ENCODE assay signal across 14 cellular contexts in the genomic region with DNA sequence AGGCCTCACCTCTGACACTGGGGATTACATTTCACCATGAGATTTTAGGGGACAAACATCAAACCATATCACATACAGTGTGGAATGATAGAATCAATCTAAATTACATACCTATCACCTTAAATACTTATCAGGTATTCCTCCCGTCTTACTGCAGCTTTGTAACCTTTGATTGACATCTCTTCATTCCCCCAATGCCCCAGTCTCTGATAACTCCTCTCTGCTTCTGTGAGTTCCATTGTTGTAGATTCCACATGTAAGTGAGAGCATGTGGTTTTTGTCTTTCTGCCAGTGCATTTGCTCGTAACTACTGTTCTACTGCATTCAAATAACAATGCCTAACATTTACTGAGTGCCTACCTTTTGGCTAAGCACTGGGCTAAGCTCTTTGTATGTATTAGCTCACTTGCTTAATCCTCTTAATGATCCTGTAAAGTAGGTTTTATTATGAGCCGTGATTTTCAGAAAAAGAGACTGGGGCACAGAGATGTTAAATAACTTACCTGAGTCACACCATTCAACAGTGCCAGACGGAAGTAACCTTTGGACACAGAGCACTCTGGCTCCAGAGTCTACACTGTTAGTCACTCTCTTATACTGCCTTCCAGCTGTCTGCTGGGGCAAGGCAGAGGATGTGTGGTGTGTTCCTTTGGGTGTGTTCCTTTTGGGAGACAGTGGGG.
DNase-seq lines count a peak whose midpoint lies in the region; ATAC-seq, FAIRE-seq and TF ChIP-seq lines count a peak whose summit lies in the region.
"Had no signal": no experiment of that assay in that cellular context is flagged by ENCODE, and none has a peak within 500 bp of the region (broad histone marks: within the 10 kb centered on the region; RNA-seq: fewer than 3 reads in every experiment).

No MANE protein-coding gene starts in this region.

- no peaks in the 10 kb centered on the region for H3K4me1 ChIP-seq in prostate gland (replicated peaks)
- H3K4me1 ChIP-seq in BE2C, result no peaks in the 10 kb centered on the region
- H3K4me1 ChIP-seq: lower lobe of right lung, sigmoid colon had no signal

- no peaks in the 10 kb centered on the region for H3K9me3 ChIP-seq in prostate gland
- H3K9me3 ChIP-seq in BE2C, result no peaks in the 10 kb centered on the region
- H3K9me3 ChIP-seq: lower lobe of right lung, sigmoid colon had no signal

- TF ChIP-seq CTCF in fibroblast of pulmonary artery (IDR thresholded peaks at IDR 0.05; ENCODE audit: low read length, missing control alignments) (no peak), prostate gland (IDR thresholded peaks at IDR 0.05) (no peak), BE2C (IDR thresholded peaks at IDR 0.05; ENCODE audit: low read depth, low read length) (no peak)

- H3K36me3 ChIP-seq in prostate gland (no peaks in the 10 kb centered on the region), BE2C (no peaks in the 10 kb centered on the region)
- H3K36me3 ChIP-seq: lower lobe of right lung, sigmoid colon had no signal

- no peak overlapping the region for H3K27ac ChIP-seq in prostate gland
- H3K27ac ChIP-seq: lower lobe of right lung, sigmoid colon had no signal

- TF ChIP-seq POLR2A in prostate gland (IDR thresholded peaks at IDR 0.05) (no peak), GM12892 (IDR thresholded peaks at IDR 0.05; ENCODE audit: low read depth, low read length) (no peak)

- H3K4me3 ChIP-seq in fibroblast of pulmonary artery (replicated peaks; ENCODE audit: low read depth, low read length) (no peak overlapping the region), prostate gland (no peak overlapping the region), BE2C (ENCODE audit: low read depth, low read length) (no peak overlapping the region)
- H3K4me3 ChIP-seq: lower lobe of right lung, sigmoid colon had no signal

- intact Hi-C loops in prostate gland (cut with DNase I), result no loop called here

- H3K27me3 ChIP-seq in prostate gland (replicated peaks; ENCODE audit: insufficient read depth) (no peaks in the 10 kb centered on the region), BE2C (no peaks in the 10 kb centered on the region)
- H3K27me3 ChIP-seq: sigmoid colon had no signal

- 27% methylated on average over 4 of the region's 4 CpGs for WGBS in prostate gland

- FAIRE-seq in RCC 7860 (lab: Jason Lieb, UNC) (peak; percentile 82), GM12892 (lab: Jason Lieb, UNC) (no peak)
- FAIRE-seq: D721Med had no signal

- DNase-seq in H4 (ENCODE audit: low spot score), result peak; percentile 53
- peak; percentile 66 for DNase-seq in RCC 7860 (ENCODE audit: low spot score)
- DNase-seq in fibroblast of pulmonary artery (ENCODE audit: low read depth), result peak; percentile 50
- peak; percentile 39 for DNase-seq in prostate gland (ENCODE audit: low spot score)
- DNase-seq in BE2C, result no peak
- DNase-seq in NCI-H146 treated with DMSO at 0.1 percent for 48 hours (lab: John Stamatoyannopoulos, UW; ENCODE audit: unreplicated experiment), result no peak
- no peak for DNase-seq in GM12892 (ENCODE audit: insufficient read length)
- DNase-seq: activated CD8-positive, alpha-beta T cell treated with anti-CD3 and anti-CD28 coated beads, Interleukin-2, amount 10 ng/mL, durations not matched to agents 7 days and 5 days; erythroblast; lower lobe of right lung; NCI-H510A; sigmoid colon had no signal

- ATAC-seq in GM19324 (IDR thresholded peaks at IDR 0.05; ENCODE audit: low FRiP score, unreplicated experiment), result no peak
- ATAC-seq: activated CD8-positive, alpha-beta T cell treated with anti-CD3 and anti-CD28 coated beads, Interleukin-2, amount 10 ng/mL, durations not matched to agents 7 days and 5 days; lower lobe of right lung had no signal

Comparison
In these comparisons a context has a peak if more than half of its experiments do, and no peak if none do; other contexts are left out.
1. DNase-seq: peak in H4 (single experiment), RCC 7860 (single experiment), fibroblast of pulmonary artery (single experiment) and prostate gland (single experiment); none in BE2C (single experiment), NCI-H146 treated with DMSO at 0.1 percent for 48 hours (single experiment) and GM12892 (single experiment).